In the genomic region with DNA sequence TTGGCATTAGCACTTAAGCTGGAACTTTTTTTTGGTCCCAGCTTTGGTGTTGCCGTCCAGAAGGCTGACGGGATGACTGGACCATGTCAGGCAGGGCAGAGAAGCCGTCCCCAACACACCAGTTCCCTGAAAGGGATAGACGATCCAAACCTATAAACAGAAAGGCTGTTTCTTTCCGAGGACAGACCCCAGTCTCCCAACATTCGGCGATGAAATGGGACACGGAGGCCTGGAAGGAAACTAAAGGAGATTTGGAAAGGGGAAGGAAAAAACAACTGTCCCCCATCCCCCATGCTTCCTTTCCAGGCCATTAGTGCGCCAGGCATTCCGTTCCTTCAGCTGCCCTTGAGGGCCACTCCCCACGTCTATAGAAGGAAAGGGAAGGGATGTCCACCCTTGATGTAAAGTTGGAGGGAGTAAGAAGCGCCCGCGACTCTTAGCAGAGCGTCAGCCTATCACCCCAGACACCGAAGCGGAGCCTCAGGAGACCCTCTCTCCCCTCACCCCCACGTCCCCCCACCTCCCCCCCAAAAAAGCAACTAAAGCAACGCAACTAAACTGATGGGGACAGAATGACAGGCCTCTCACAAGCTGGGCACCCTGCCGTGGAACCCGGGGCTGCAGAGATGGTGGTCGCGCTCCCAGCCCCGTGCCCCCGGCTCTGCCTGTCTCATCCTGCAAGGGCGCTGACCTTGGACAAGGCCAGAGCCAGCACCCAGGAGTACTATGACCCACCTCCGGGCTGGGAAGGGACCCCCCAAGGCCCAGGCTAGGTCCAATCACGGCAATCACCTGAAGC, we compare ENCODE assay signal across 1 cellular context.
TF ChIP-seq lines count a peak whose summit lies in the region.

No MANE protein-coding gene starts in this region.

TF ChIP-seq in IMR-90, 13 proteins besides CTCF, POLR2A, EP300 and RAD21 (continued from another document):
- TF ChIP-seq MAZ (IDR thresholded peaks at IDR 0.05; ENCODE audit: borderline replicate concordance, low read depth, low read length) (no peak), NFE2L2 (IDR thresholded peaks at IDR 0.05; ENCODE audit: low read depth, low read length) (no peak)
